In genomic region chr5:154937718-154938466, GRCh38 we compare ENCODE assay signal across 8 cellular contexts. TPM values are rescaled to one million over a fixed set of nuclear protein-coding genes. Genes with fewer than 3 reads are reported as not detected.
DNase-seq lines count a peak whose midpoint lies in the region; ATAC-seq and TF ChIP-seq lines count a peak whose summit lies in the region.

TSS of gene GEMIN5 (minus strand) at chr5:154938211. CDS start at chr5:154938133, 78 bp downstream.

- intact Hi-C loops in heart left ventricle (cut with DNase I) = loop anchor here in 2 of 10 donors (2.0 to 5.0 kb wide), 2 partner anchors 79 to 81 kb away; partner anchors contain the start of gene CNOT8 (in 2 of the 2)
- intact Hi-C loops in posterior cingulate gyrus (cut with DNase I) = loop anchor here (5.0 kb wide), 1 partner anchor 181 kb away; the partner anchor contains the start of gene LARP1

- 0 to 1% (median 0%) methylated on average over 36 to 61 of the region's 61 CpGs for WGBS in heart left ventricle, 4 donors

- peak within 1 kb of the TSS; percentile 16 to 81 (median 62) for H3K27ac ChIP-seq in heart left ventricle

- peak; percentile 87 for ATAC-seq in HG02588 (IDR thresholded peaks at IDR 0.05; ENCODE audit: unreplicated experiment)
- peak; percentile 82 to 96 (median 95) for ATAC-seq in heart left ventricle

- H3K36me3 ChIP-seq in adipocyte (ENCODE audit: control insufficient read depth, insufficient read depth, low read length, severe bottlenecking) (peaks cover 17% of the 10 kb centered on the region), heart left ventricle (peaks cover 0 to 26% (median 12%) of the 10 kb centered on the region in 9 donors)

- peaks cover 13% of the 10 kb centered on the region for H3K4me1 Mint-ChIP-seq in type B pancreatic cell (ENCODE audit: unreplicated experiment)

- TF ChIP-seq CTCF in GM12864 (IDR thresholded peaks at IDR 0.05; ENCODE audit: low read depth, low read length, missing control alignments) (no peak), heart left ventricle (IDR thresholded peaks at IDR 0.05) (no peak), type B pancreatic cell (conservative IDR thresholded peaks at IDR 0.05) (no peak)

- H3K9me3 ChIP-seq in adipocyte (ENCODE audit: control insufficient read depth, low read length) (no peaks in the 10 kb centered on the region), heart left ventricle (no peaks in the 10 kb centered on the region)

- peak within 1 kb of the TSS; percentile 96 for H3K9ac ChIP-seq in adipocyte (ENCODE audit: low read length)

- TF ChIP-seq POLR2A in heart left ventricle (IDR thresholded peaks at IDR 0.05) = no peak

- H3K36me3 Mint-ChIP-seq in type B pancreatic cell = peaks cover 13% of the 10 kb centered on the region

- H3K27ac Mint-ChIP-seq in type B pancreatic cell = peak within 1 kb of the TSS; percentile 81

- H3K4me1 ChIP-seq in adipocyte (ENCODE audit: control insufficient read depth, insufficient read depth, low read length) (peaks cover 29% of the 10 kb centered on the region), heart left ventricle (peaks cover 9 to 41% (median 29%) of the 10 kb centered on the region in 12 donors)

- no peaks in the 10 kb centered on the region for H3K27me3 Mint-ChIP-seq in type B pancreatic cell

- H3K27me3 ChIP-seq in adipocyte (replicated peaks; ENCODE audit: control insufficient read depth, insufficient read depth, low read length) (no peaks in the 10 kb centered on the region), heart left ventricle (no peaks in the 10 kb centered on the region)

- H3K4me3 ChIP-seq in GM12864 (ENCODE audit: low read depth, low read length) = peak within 1 kb of the TSS; percentile 70
- H3K4me3 ChIP-seq in adipocyte (ENCODE audit: low read length) = peak within 1 kb of the TSS; percentile 94
- H3K4me3 ChIP-seq in heart left ventricle = peak within 1 kb of the TSS; percentile 44 to 98 (median 82)

- H3K9me3 Mint-ChIP-seq in type B pancreatic cell = no peaks in the 10 kb centered on the region

- peak within 1 kb of the TSS; percentile 100 for H3K4me3 Mint-ChIP-seq in type B pancreatic cell

- peak; percentile 68 for DNase-seq in GM12864 (ENCODE audit: low read depth)
- DNase-seq in NCI-H1092 (lab: John Stamatoyannopoulos, UW) = peak; percentile 62
- peak; percentile 71 for DNase-seq in T follicular helper cell (ENCODE audit: low read depth)
- peak; percentile 93 for DNase-seq in adipocyte (ENCODE audit: low read depth)
- peak; percentile 85 to 92 (median 89) for DNase-seq in heart left ventricle
- DNase-seq in posterior cingulate gyrus = peak; percentile 74 to 98 (median 82)
- peak; percentile 89 for DNase-seq in type B pancreatic cell (ENCODE audit: extremely low spot score, unreplicated experiment)

RNA-seq across cellular contexts. Expression of gene GEMIN5, which starts in this region (rescaled TPM):
- total RNA-seq in heart left ventricle (10 to 100 TPM; 12.7 to 19.3 (median 16.5) TPM), type B pancreatic cell (ENCODE audit: low replicate concordance) (13.8 and 22.5 TPM in 2 replicates)
- 1 to 10 TPM; 4.1 to 9.5 TPM for polyA plus RNA-seq in heart left ventricle

Comparison
In these comparisons a context has a peak if more than half of its experiments do, and no peak if none do; other contexts are left out.
1. Peak in every context shown above with its lines: DNase-seq, ATAC-seq, H3K4me3 ChIP-seq and H3K27ac ChIP-seq.